10 cellular contexts compared by ENCODE assay signal in genomic region chr3:14369675-14370669, GRCh38. TPM values are rescaled to one million over a fixed set of nuclear protein-coding genes. Genes with fewer than 3 reads are reported as not detected.
DNase-seq lines count a peak whose midpoint lies in the region; ATAC-seq and TF ChIP-seq lines count a peak whose summit lies in the region.
"Had no signal": no experiment of that assay in that cellular context is flagged by ENCODE, and none has a peak within 500 bp of the region (broad histone marks: within the 10 kb centered on the region; RNA-seq: fewer than 3 reads in every experiment).

No MANE protein-coding gene starts in this region.

- H3K27ac Mint-ChIP-seq in T-helper 2 cell treated with Interferon-gamma antibody and Interleukin-4, amounts not matched to agents 5 μg/mL and 100 μg/mL, for 36 hours, result no peak overlapping the region

- peaks cover 4% of the 10 kb centered on the region for H3K4me1 Mint-ChIP-seq in T-helper 2 cell treated with Interferon-gamma antibody and Interleukin-4, amounts not matched to agents 5 μg/mL and 100 μg/mL, for 36 hours (ENCODE audit: low read depth)

- no peaks in the 10 kb centered on the region for H3K9me3 Mint-ChIP-seq in T-helper 2 cell treated with Interferon-gamma antibody and Interleukin-4, amounts not matched to agents 5 μg/mL and 100 μg/mL, for 36 hours

- WGBS in liver, result 40% methylated on average over 15 of the region's 15 CpGs

- H3K27ac ChIP-seq in VCaP (peak overlapping the region; percentile 71), liver (ENCODE audit: low read depth in 1 of 2, low read length in 2 of 2) (no peak overlapping the region)

- H3K36me3 Mint-ChIP-seq in T-helper 2 cell treated with Interferon-gamma antibody and Interleukin-4, amounts not matched to agents 5 μg/mL and 100 μg/mL, for 36 hours (ENCODE audit: low read depth), result no peaks in the 10 kb centered on the region

- ATAC-seq in HG03045 (IDR thresholded peaks at IDR 0.05; ENCODE audit: unreplicated experiment), result no peak
- no peak for ATAC-seq in HG03135 (IDR thresholded peaks at IDR 0.05; ENCODE audit: unreplicated experiment)

- no peak overlapping the region for H3K9ac ChIP-seq in liver (ENCODE audit: low read depth in 1 of 2, low read length in 2 of 2)

- DNase-seq in ACHN, result peak; percentile 27
- peak; percentile 71 for DNase-seq in HuH-7.5 (ENCODE audit: low spot score)
- no peak for DNase-seq in T-helper 2 cell treated with Interferon-gamma antibody and Interleukin-4, amounts not matched to agents 5 μg/mL and 100 μg/mL, for 36 hours (ENCODE audit: low spot score)
- DNase-seq in KBM-7, result no peak
- DNase-seq: activated naive CD4-positive, alpha-beta T cell; NCI-H1105 had no signal

- H3K4me1 ChIP-seq in liver (ENCODE audit: control insufficient read depth in 4 of 4, insufficient read depth in 4 of 4, low read length in 3 of 4), result peaks cover 0 to 6% (median 1%) of the 10 kb centered on the region in 4 donors

- H3K36me3 ChIP-seq in liver (ENCODE audit: control insufficient read depth in 4 of 4, insufficient read depth in 3 of 4, low read depth in 1 of 4, low read length in 3 of 4), result no peaks in the 10 kb centered on the region

- TF ChIP-seq CTCF in VCaP (conservative IDR thresholded peaks at IDR 0.05) (peak; percentile 69), liver (IDR thresholded peaks at IDR 0.05; ENCODE audit: low read depth, low read length, missing input control) (no peak)

- peak in 1 of 2 donors; percentile 28 for TF ChIP-seq RAD21 in liver (IDR thresholded peaks at IDR 0.05)

- no peaks in the 10 kb centered on the region for H3K9me3 ChIP-seq in liver (ENCODE audit: control insufficient read depth in 4 of 4, low read length in 3 of 4)

- peaks cover 0 to 4% (median 1%) of the 10 kb centered on the region in 4 donors for H3K27me3 ChIP-seq in liver (ENCODE audit: control insufficient read depth in 4 of 4, insufficient read depth in 4 of 4, low read length in 3 of 4)

- in situ Hi-C loops in ACHN (cut with HindIII; ENCODE audit: low pct_ligation_motif_present, low pct_unique_long_range_greater_than_20kb, low sequenced_read_pairs), result no loop called here
- in situ Hi-C loops in KBM-7 (cut with MboI; ENCODE audit: low pct_unique_long_range_greater_than_20kb, low sequenced_read_pairs), result no loop called here

- peaks cover 2% of the 10 kb centered on the region for H3K27me3 Mint-ChIP-seq in T-helper 2 cell treated with Interferon-gamma antibody and Interleukin-4, amounts not matched to agents 5 μg/mL and 100 μg/mL, for 36 hours (ENCODE audit: low read depth)

- no peak overlapping the region for H3K4me3 ChIP-seq in liver (ENCODE audit: low read depth in 1 of 3, low read length in 3 of 3)

- no peak overlapping the region for H3K4me3 Mint-ChIP-seq in T-helper 2 cell treated with Interferon-gamma antibody and Interleukin-4, amounts not matched to agents 5 μg/mL and 100 μg/mL, for 36 hours

TF ChIP-seq in liver, 16 proteins besides CTCF, POLR2A, EP300 and RAD21:
- TF ChIP-seq TAF1 (conservative IDR thresholded peaks at IDR 0.05) (no peak), RXRA (IDR thresholded peaks at IDR 0.05) (peak in 1 of 2 donors; percentile 53), SP1 (IDR thresholded peaks at IDR 0.05) (no peak), ATF3 (IDR thresholded peaks at IDR 0.05) (no peak), HNF4A (conservative IDR thresholded peaks at IDR 0.05) (peak in 1 of 2 donors; percentile 38), JUND (IDR thresholded peaks at IDR 0.05) (no peak), FOXA2 (IDR thresholded peaks at IDR 0.05) (peak; percentile 32), FOXA1 (IDR thresholded peaks at IDR 0.05) (no peak), NR2F2 (IDR thresholded peaks at IDR 0.05) (no peak), GABPA (IDR thresholded peaks at IDR 0.05 in 1 of 2, conservative IDR thresholded peaks at IDR 0.05 in 1 of 2) (no peak), YY1 (IDR thresholded peaks at IDR 0.05) (no peak), MAX (IDR thresholded peaks at IDR 0.05) (no peak), REST (IDR thresholded peaks at IDR 0.05) (no peak), EGR1 (IDR thresholded peaks at IDR 0.05; ENCODE audit: low read depth in 2 of 2) (no peak)
- TF ChIP-seq, protein P1, sequence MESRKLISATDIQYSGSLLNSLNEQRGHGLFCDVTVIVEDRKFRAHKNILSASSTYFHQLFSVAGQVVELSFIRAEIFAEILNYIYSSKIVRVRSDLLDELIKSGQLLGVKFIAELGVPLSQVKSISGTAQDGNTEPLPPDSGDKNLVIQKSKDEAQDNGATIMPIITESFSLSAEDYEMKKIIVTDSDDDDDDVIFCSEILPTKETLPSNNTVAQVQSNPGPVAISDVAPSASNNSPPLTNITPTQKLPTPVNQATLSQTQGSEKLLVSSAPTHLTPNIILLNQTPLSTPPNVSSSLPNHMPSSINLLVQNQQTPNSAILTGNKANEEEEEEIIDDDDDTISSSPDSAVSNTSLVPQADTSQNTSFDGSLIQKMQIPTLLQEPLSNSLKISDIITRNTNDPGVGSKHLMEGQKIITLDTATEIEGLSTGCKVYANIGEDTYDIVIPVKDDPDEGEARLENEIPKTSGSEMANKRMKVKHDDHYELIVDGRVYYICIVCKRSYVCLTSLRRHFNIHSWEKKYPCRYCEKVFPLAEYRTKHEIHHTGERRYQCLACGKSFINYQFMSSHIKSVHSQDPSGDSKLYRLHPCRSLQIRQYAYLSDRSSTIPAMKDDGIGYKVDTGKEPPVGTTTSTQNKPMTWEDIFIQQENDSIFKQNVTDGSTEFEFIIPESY (IDR thresholded peaks at IDR 0.05), result no peak

RNA-seq across cellular contexts. Expression of gene SLC6A6, which starts 32.4 kb away (rescaled TPM):
- 1 to 10 TPM; 4.7 to 7.2 TPM for total RNA-seq in liver
- 1 to 10 TPM in 1 of 2 donors, under 1 TPM in 1; 0.92 to 1.1 TPM for polyA plus RNA-seq in liver

Comparison
In these comparisons a context has a peak if more than half of its experiments do, and no peak if none do; other contexts are left out.
1. DNase-seq: peak in ACHN (single experiment) and HuH-7.5 (single experiment); none in T-helper 2 cell treated with Interferon-gamma antibody and Interleukin-4, amounts not matched to agents 5 μg/mL and 100 μg/mL, for 36 hours (single experiment) and KBM-7 (single experiment).